ENCODE assay signal across 8 cellular contexts in genomic region chr20:53590563-53590962, GRCh38. TPM values are rescaled to one million over a fixed set of nuclear protein-coding genes. Genes with fewer than 3 reads are reported as not detected.
DNase-seq lines count a peak whose midpoint lies in the region; ATAC-seq, FAIRE-seq and TF ChIP-seq lines count a peak whose summit lies in the region.
"Not testable (repeated sequence)": the region's sequence is repeated elsewhere in the genome, so short reads cannot be mapped to it uniquely, and the experiment has no call there.

No MANE protein-coding gene starts in this region.

- H3K4me1 Mint-ChIP-seq in activated T-cell treated with anti-CD3 and anti-CD28 coated beads, Interleukin-2, amount 50 U/mL, for 24 hours (ENCODE audit: low read depth): peaks cover 48% of the 10 kb centered on the region
- H3K4me1 Mint-ChIP-seq in chondrocyte (ENCODE audit: low read depth): peaks cover 65% of the 10 kb centered on the region

- H3K36me3 ChIP-seq in GM23248 (ENCODE audit: low read depth); OCI-LY1 (ENCODE audit: insufficient read depth, low read length); cardiac muscle cell; mucosa of stomach (ENCODE audit: control insufficient read depth, insufficient read depth, low read length); skeletal muscle tissue (ENCODE audit: control insufficient read depth in 3 of 3, insufficient read depth in 3 of 3, low read length in 3 of 3): not testable (repeated sequence)

- H3K27ac Mint-ChIP-seq in activated T-cell treated with anti-CD3 and anti-CD28 coated beads, Interleukin-2, amount 50 U/mL, for 24 hours: peak overlapping the region; percentile 99
- H3K27ac Mint-ChIP-seq in chondrocyte (ENCODE audit: unreplicated experiment): peak overlapping the region; percentile 97

- H3K4me2 ChIP-seq in A549: peak overlapping the region; percentile 99
- H3K4me2 ChIP-seq in GM23248 (ENCODE audit: unreplicated experiment): peak overlapping the region; percentile 98
- H3K4me2 ChIP-seq in OCI-LY1 (ENCODE audit: low read length): peak overlapping the region; percentile 70

- not testable (repeated sequence) for H3K9me2 ChIP-seq in GM23248 (ENCODE audit: insufficient read depth); OCI-LY1 (ENCODE audit: low read depth, low read length)

- not testable (repeated sequence) for FAIRE-seq in A549 (lab: Jason Lieb, UNC)

- H3K79me2 ChIP-seq in GM23248 (ENCODE audit: insufficient read depth) (peaks cover 79% of the 10 kb centered on the region), OCI-LY1 (ENCODE audit: insufficient read depth, low read length) (peaks cover 82% of the 10 kb centered on the region)

- H3K9me3 ChIP-seq in A549; GM23248 (ENCODE audit: low read depth); OCI-LY1 (ENCODE audit: low read length); cardiac muscle cell (ENCODE audit: low read depth); mucosa of stomach (ENCODE audit: control insufficient read depth, low read length); skeletal muscle tissue (ENCODE audit: control insufficient read depth in 3 of 3, low read length in 3 of 3): not testable (repeated sequence)

- TF ChIP-seq RAD21 in A549 (conservative IDR thresholded peaks at IDR 0.05 in 1 of 2, IDR thresholded peaks at IDR 0.05 in 1 of 2): not testable (repeated sequence)

- TF ChIP-seq CTCF in A549 (IDR thresholded peaks at IDR 0.05); OCI-LY1 (IDR thresholded peaks at IDR 0.05; ENCODE audit: low read length); chondrocyte (IDR thresholded peaks at IDR 0.05); cardiac muscle cell (IDR thresholded peaks at IDR 0.05; ENCODE audit: low read depth, low read length): not testable (repeated sequence)

- peak overlapping the region; percentile 94 for H3K4me3 ChIP-seq in A549
- H3K4me3 ChIP-seq in GM23248: peak overlapping the region; percentile 97
- peak overlapping the region; percentile 98 for H3K4me3 ChIP-seq in OCI-LY1 (ENCODE audit: low read depth, low read length, poor library complexity, severe bottlenecking)
- peak overlapping the region; percentile 92 for H3K4me3 ChIP-seq in cardiac muscle cell
- H3K4me3 ChIP-seq in mucosa of stomach (ENCODE audit: low read length): not testable (repeated sequence)
- peak overlapping the region in 1 of 3 donors; percentile 43 for H3K4me3 ChIP-seq in skeletal muscle tissue (ENCODE audit: low read length in 3 of 3)

- H3K36me3 Mint-ChIP-seq in activated T-cell treated with anti-CD3 and anti-CD28 coated beads, Interleukin-2, amount 50 U/mL, for 24 hours (ENCODE audit: low read depth): peaks cover 42% of the 10 kb centered on the region
- H3K36me3 Mint-ChIP-seq in chondrocyte (ENCODE audit: low read depth): not testable (repeated sequence)

- not testable (repeated sequence) for ATAC-seq in A549

- H4K20me1 ChIP-seq in GM23248 (ENCODE audit: insufficient read depth); OCI-LY1 (ENCODE audit: insufficient read depth, low read length): not testable (repeated sequence)

- peak overlapping the region; percentile 95 for H3K4me3 Mint-ChIP-seq in activated T-cell treated with anti-CD3 and anti-CD28 coated beads, Interleukin-2, amount 50 U/mL, for 24 hours
- H3K4me3 Mint-ChIP-seq in chondrocyte (ENCODE audit: unreplicated experiment): peak overlapping the region; percentile 79

- not testable (repeated sequence) for H3K27me3 ChIP-seq in GM23248 (replicated peaks; ENCODE audit: insufficient read depth); OCI-LY1 (ENCODE audit: insufficient read depth, low read length); cardiac muscle cell; mucosa of stomach (ENCODE audit: control insufficient read depth, insufficient read depth, low read length); skeletal muscle tissue (ENCODE audit: control insufficient read depth in 3 of 3, insufficient read depth in 3 of 3, low read length in 3 of 3)

- CTCF ChIA-PET in A549 (lab: Yijun Ruan, JAX): interaction anchor here (0.9 kb wide), 1 partner anchor 13 kb away, joined by 3 read pairs; no protein-coding TSS in a partner anchor

- H3K27me3 Mint-ChIP-seq in activated T-cell treated with anti-CD3 and anti-CD28 coated beads, Interleukin-2, amount 50 U/mL, for 24 hours; chondrocyte (ENCODE audit: low read depth): not testable (repeated sequence)

- POLR2A ChIA-PET in A549 (lab: Yijun Ruan, JAX): not testable (repeated sequence)

- TF ChIP-seq POLR2A in A549 (IDR thresholded peaks at IDR 0.05; ENCODE audit: low read length): not testable (repeated sequence)

- TF ChIP-seq EP300 in A549 (IDR thresholded peaks at IDR 0.05): not testable (repeated sequence)

- DNase-seq in A549 (ENCODE audit: low read depth in 1 of 2, low spot score in 1 of 2); GM23248; activated T-cell treated with anti-CD3 and anti-CD28 coated beads, Interleukin-2, amount 50 U/mL, for 24 hours; chondrocyte (ENCODE audit: low spot score); cardiac muscle cell (ENCODE audit: low read depth in 1 of 2, low spot score in 1 of 2): not testable (repeated sequence)

- in situ Hi-C loops in GM23248 (cut with MboI): loop anchor here (25.0 kb wide), 1 partner anchor 597 kb away; no protein-coding TSS in a partner anchor

- not testable (repeated sequence) for H3K9me3 Mint-ChIP-seq in activated T-cell treated with anti-CD3 and anti-CD28 coated beads, Interleukin-2, amount 50 U/mL, for 24 hours; chondrocyte (ENCODE audit: low read depth)

- peaks cover 42% of the 10 kb centered on the region for H3K4me1 ChIP-seq in A549
- H3K4me1 ChIP-seq in GM23248 (ENCODE audit: insufficient read depth): peaks cover 49% of the 10 kb centered on the region
- H3K4me1 ChIP-seq in OCI-LY1 (ENCODE audit: insufficient read depth, low read length, severe bottlenecking): peaks cover 62% of the 10 kb centered on the region
- peaks cover 45% of the 10 kb centered on the region for H3K4me1 ChIP-seq in cardiac muscle cell (ENCODE audit: low read depth)
- H3K4me1 ChIP-seq in mucosa of stomach (ENCODE audit: control insufficient read depth, insufficient read depth, low read length); skeletal muscle tissue (ENCODE audit: control insufficient read depth in 3 of 3, insufficient read depth in 3 of 3, low read length in 3 of 3): not testable (repeated sequence)

- H3K9ac ChIP-seq in GM23248 (peak overlapping the region; percentile 100), OCI-LY1 (ENCODE audit: low read length) (peak overlapping the region; percentile 98), mucosa of stomach (ENCODE audit: low read length) (peak overlapping the region; percentile 90), skeletal muscle tissue (ENCODE audit: low read depth in 1 of 3, low read length in 3 of 3) (peak overlapping the region in 1 of 3 donors; percentile 51)

- H3K27ac ChIP-seq in A549: peak overlapping the region; percentile 99 to 100
- peak overlapping the region; percentile 99 for H3K27ac ChIP-seq in GM23248
- H3K27ac ChIP-seq in OCI-LY1 (ENCODE audit: low read depth, low read length, poor library complexity, severe bottlenecking): peak overlapping the region; percentile 97
- peak overlapping the region; percentile 96 for H3K27ac ChIP-seq in cardiac muscle cell
- peak overlapping the region; percentile 92 for H3K27ac ChIP-seq in skeletal muscle tissue (ENCODE audit: low read depth, low read length)

- H2AFZ ChIP-seq in GM23248; OCI-LY1 (ENCODE audit: low read length): not testable (repeated sequence)

- H3F3A ChIP-seq in GM23248 (ENCODE audit: insufficient read depth): peaks cover 45% of the 10 kb centered on the region
- H3F3A ChIP-seq in OCI-LY1 (ENCODE audit: insufficient read depth, low read length): not testable (repeated sequence)

RNA-seq across cellular contexts. Expression of gene ZNF217, which starts 3.1 kb away (rescaled TPM):
- 22.2 and 29.5 TPM in 2 replicates for polyA plus RNA-seq in A549 (2011; rRNA removed)
- polyA plus RNA-seq in A549 (2012; cell fraction: cytosol; rRNA removed): 6.8 and 8.8 TPM in 2 replicates
- 8.9 and 11.6 TPM in 2 replicates for polyA plus RNA-seq in A549 (2012; cell fraction: nucleus; rRNA removed)
- 28.1 to 30.5 TPM (median 29.9 TPM) in 3 replicates for polyA plus RNA-seq in A549 (2017; fragmentation: RNase III; extraction: RNeasy Plus Mini Kit Qiagen cat#74134 plus additional on column Dnase treatment)
- 48.5 and 50.5 TPM in 2 replicates for polyA minus RNA-seq in A549 (2011; rRNA and poly(A)+ RNA removed)
- 18.1 and 23.5 TPM in 2 replicates for total RNA-seq in GM23248 (2014; rRNA removed; shearing (Covaris generic))
- 8.9 and 10.4 TPM in 2 replicates for polyA plus RNA-seq in GM23248 (2016; fragmentation: Nextera tagmentation; extraction: Ambion mirVana)
- total RNA-seq in chondrocyte: 26.9 to 28.7 TPM (median 27.0 TPM) in 3 replicates
- total RNA-seq in cardiac muscle cell: 16.7 and 26.3 TPM in 2 replicates
- 6.1 and 10.3 TPM in 2 replicates for polyA plus RNA-seq in cardiac muscle cell
- total RNA-seq in skeletal muscle tissue: 8.4 TPM
